Comparison of ENCODE assay signal across 9 cellular contexts in the genomic region with DNA sequence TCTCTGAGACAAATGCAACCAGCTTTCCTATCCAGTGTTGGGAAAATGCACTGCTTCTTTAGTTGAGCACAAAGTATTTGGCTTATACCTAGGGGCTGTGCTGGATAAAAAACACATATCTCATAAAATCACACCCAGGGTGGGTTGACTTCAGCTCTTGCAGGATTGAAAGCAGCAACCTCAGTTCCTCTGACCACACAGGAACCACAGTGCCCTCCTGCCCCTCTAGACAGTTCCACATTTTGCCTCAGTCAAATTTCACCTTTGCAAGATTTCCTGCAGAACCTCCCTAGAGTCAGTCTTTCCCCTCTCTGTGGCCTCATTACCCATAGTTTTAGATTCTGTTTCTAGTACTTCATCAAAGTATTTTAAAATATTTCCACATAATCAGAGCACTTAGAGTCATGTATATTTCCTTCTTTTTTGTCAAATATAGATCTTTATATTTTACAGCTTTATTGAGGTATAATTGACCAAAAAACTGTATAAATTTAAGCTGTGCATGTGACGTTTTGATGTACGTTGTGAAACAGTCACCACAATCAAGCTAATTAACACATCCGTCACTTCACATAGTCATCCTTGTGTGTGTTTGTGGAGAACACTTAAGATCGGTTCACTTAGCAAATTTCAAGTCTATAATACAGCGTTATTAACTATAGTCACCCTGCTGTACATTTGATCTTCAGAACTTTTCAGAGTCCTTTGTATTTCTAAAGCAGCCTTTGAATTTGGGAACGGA.
A peak's percentile ranks its signal among the peaks of the same experiment; 100 is the strongest.
DNase-seq lines count a peak whose midpoint lies in the region; ATAC-seq and TF ChIP-seq lines count a peak whose summit lies in the region.
"Had no signal": no experiment of that assay in that cellular context is flagged by ENCODE, and none has a peak within 500 bp of the region (broad histone marks: within the 10 kb centered on the region; RNA-seq: fewer than 3 reads in every experiment).

No MANE protein-coding gene starts in this region.

- peaks cover 6% of the 10 kb centered on the region for H3K9me3 Mint-ChIP-seq in activated naive CD4-positive, alpha-beta T cell treated with anti-CD3 and anti-CD28 coated beads, Interleukin-2, amount 10 ng/mL, durations not matched to agents 7 days and 5 days

- H3K27ac Mint-ChIP-seq in activated naive CD4-positive, alpha-beta T cell treated with anti-CD3 and anti-CD28 coated beads, Interleukin-2, amount 10 ng/mL, durations not matched to agents 7 days and 5 days, result no peak overlapping the region

- CTCF ChIA-PET in activated naive CD4-positive, alpha-beta T cell treated with anti-CD3 and anti-CD28 coated beads, Interleukin-2, amount 10 ng/mL, durations not matched to agents 7 days and 5 days (lab: Charles Lee), result interaction anchor here (1.1 kb wide), 1 partner anchor 242 kb away, joined by 3 read pairs; no protein-coding TSS in a partner anchor

- no peaks in the 10 kb centered on the region for H3K36me3 Mint-ChIP-seq in activated naive CD4-positive, alpha-beta T cell treated with anti-CD3 and anti-CD28 coated beads, Interleukin-2, amount 10 ng/mL, durations not matched to agents 7 days and 5 days

- H3K4me3 ChIP-seq in GM12864 (ENCODE audit: low read depth, low read length), result no peak overlapping the region; the same call in 1 of the 2 replicates
- H3K4me3 ChIP-seq: PC-9 had no signal

- ATAC-seq in GM19467 (IDR thresholded peaks at IDR 0.05; ENCODE audit: unreplicated experiment) (peak; percentile 70), HG03342 (IDR thresholded peaks at IDR 0.05; ENCODE audit: unreplicated experiment) (peak; percentile 48)

- no peak overlapping the region for H3K4me3 Mint-ChIP-seq in activated naive CD4-positive, alpha-beta T cell treated with anti-CD3 and anti-CD28 coated beads, Interleukin-2, amount 10 ng/mL, durations not matched to agents 7 days and 5 days

- TF ChIP-seq CTCF in GM12864 (IDR thresholded peaks at IDR 0.05; ENCODE audit: low read depth, low read length, missing control alignments), result no peak

- H3K27me3 Mint-ChIP-seq in activated naive CD4-positive, alpha-beta T cell treated with anti-CD3 and anti-CD28 coated beads, Interleukin-2, amount 10 ng/mL, durations not matched to agents 7 days and 5 days, result no peaks in the 10 kb centered on the region

- DNase-seq in GM12864 (ENCODE audit: low read depth) (peak; percentile 76), COR-L47 (lab: John Stamatoyannopoulos, UW) (no peak), HK-2 (ENCODE audit: unreplicated experiment) (no peak), EL (no peak), DMS53 treated with DMSO at 0.1 percent for 48 hours (lab: John Stamatoyannopoulos, UW; ENCODE audit: unreplicated experiment) (no peak)
- peak; percentile 25 for DNase-seq in activated naive CD4-positive, alpha-beta T cell treated with anti-CD3 and anti-CD28 coated beads, Interleukin-2, amount 10 ng/mL, durations not matched to agents 7 days and 5 days
- DNase-seq: PC-9 had no signal

- peaks cover 50% of the 10 kb centered on the region for H3K4me1 Mint-ChIP-seq in activated naive CD4-positive, alpha-beta T cell treated with anti-CD3 and anti-CD28 coated beads, Interleukin-2, amount 10 ng/mL, durations not matched to agents 7 days and 5 days

Comparison
In these comparisons a context has a peak if more than half of its experiments do, and no peak if none do; other contexts are left out.
1. DNase-seq: peak in GM12864 (single experiment) and activated naive CD4-positive, alpha-beta T cell treated with anti-CD3 and anti-CD28 coated beads, Interleukin-2, amount 10 ng/mL, durations not matched to agents 7 days and 5 days (single experiment); none in COR-L47 (single experiment), HK-2 (single experiment), EL (single experiment) and DMS53 treated with DMSO at 0.1 percent for 48 hours (single experiment).